Comparison of ENCODE assay signal across 2 cellular contexts in genomic region chr16:85089485-85089884, GRCh38.
TF ChIP-seq lines count a peak whose summit lies in the region.

No MANE protein-coding gene starts in this region.

TF ChIP-seq in HepG2, 621 proteins besides CTCF, POLR2A, EP300 and RAD21:
- TF ChIP-seq MAF1 (CRISPR knock-in tag; IDR thresholded peaks at IDR 0.05; ENCODE audit: borderline replicate concordance) (no peak), SIN3A (IDR thresholded peaks at IDR 0.05; ENCODE audit: borderline replicate concordance, low read depth, low read length) (no peak), KLF12 (CRISPR knock-in tag; IDR thresholded peaks at IDR 0.05; ENCODE audit: borderline replicate concordance) (no peak), ZNF737 (CRISPR knock-in tag; IDR thresholded peaks at IDR 0.05; ENCODE audit: borderline replicate concordance) (no peak), RXRA (CRISPR knock-in tag; IDR thresholded peaks at IDR 0.05) (0 out of 2 replicates have a peak, but pooled peaks have one; percentile 1)

TF ChIP-seq in H1, 55 proteins besides CTCF, POLR2A, EP300 and RAD21:
- TF ChIP-seq CHD2 (IDR thresholded peaks at IDR 0.05; ENCODE audit: low read length) (no peak), RFX5 (IDR thresholded peaks at IDR 0.05; ENCODE audit: borderline replicate concordance, low read depth, low read length) (no peak), MAFK (IDR thresholded peaks at IDR 0.05; ENCODE audit: low read depth, low read length) (no peak), EZH2 (IDR thresholded peaks at IDR 0.05; ENCODE audit: low read depth, low read length, severe bottlenecking) (no peak), SP1 (IDR thresholded peaks at IDR 0.05; ENCODE audit: low read depth, low read length) (no peak), EGR1 (IDR thresholded peaks at IDR 0.05; ENCODE audit: borderline replicate concordance, low read depth, low read length) (no peak), SP4 (IDR thresholded peaks at IDR 0.05; ENCODE audit: low read length) (no peak), PHF8 (conservative IDR thresholded peaks at IDR 0.05; ENCODE audit: low read depth, low read length) (no peak), KDM4A (IDR thresholded peaks at IDR 0.05; ENCODE audit: low read depth, low read length, severe bottlenecking) (no peak), SIX5 (IDR thresholded peaks at IDR 0.05; ENCODE audit: low read depth, low read length) (no peak), KDM1A (IDR thresholded peaks at IDR 0.05; ENCODE audit: borderline replicate concordance, low read length) (no peak), NRF1 (IDR thresholded peaks at IDR 0.05; ENCODE audit: low read depth, low read length) (no peak), POLR2AphosphoS5 (IDR thresholded peaks at IDR 0.05; ENCODE audit: low read depth, low read length) (no peak), CHD7 (IDR thresholded peaks at IDR 0.05; ENCODE audit: insufficient replicate concordance, low read length) (no peak), MAX (IDR thresholded peaks at IDR 0.05) (no peak), FOSL1 (IDR thresholded peaks at IDR 0.05; ENCODE audit: insufficient read depth, low read depth, low read length) (no peak), SAP30 (IDR thresholded peaks at IDR 0.05; ENCODE audit: insufficient read depth, insufficient replicate concordance, low read length) (no peak), RBBP5 (IDR thresholded peaks at IDR 0.05; ENCODE audit: borderline replicate concordance, low read depth, low read length) (no peak)
